ENCODE assay signal across 1 cellular context in genomic region chr5:95916687-95917085, GRCh38.
TF ChIP-seq lines count a peak whose summit lies in the region.

No MANE protein-coding gene starts in this region.

TF ChIP-seq in IMR-90, 13 proteins besides CTCF, POLR2A, EP300 and RAD21:
- TF ChIP-seq NFE2L2 (IDR thresholded peaks at IDR 0.05; ENCODE audit: low read depth, low read length) (no peak), RCOR1 (IDR thresholded peaks at IDR 0.05; ENCODE audit: insufficient replicate concordance, low read length) (no peak), CHD1 (IDR thresholded peaks at IDR 0.05; ENCODE audit: low read depth, low read length) (no peak), CEBPB (IDR thresholded peaks at IDR 0.05; ENCODE audit: low read depth, low read length) (no peak), SMC3 (IDR thresholded peaks at IDR 0.05; ENCODE audit: low read depth, low read length) (no peak)
TF ChIP-seq in IMR-90: peak in this region for 0.
